24 cellular contexts compared by ENCODE assay signal in the genomic region with DNA sequence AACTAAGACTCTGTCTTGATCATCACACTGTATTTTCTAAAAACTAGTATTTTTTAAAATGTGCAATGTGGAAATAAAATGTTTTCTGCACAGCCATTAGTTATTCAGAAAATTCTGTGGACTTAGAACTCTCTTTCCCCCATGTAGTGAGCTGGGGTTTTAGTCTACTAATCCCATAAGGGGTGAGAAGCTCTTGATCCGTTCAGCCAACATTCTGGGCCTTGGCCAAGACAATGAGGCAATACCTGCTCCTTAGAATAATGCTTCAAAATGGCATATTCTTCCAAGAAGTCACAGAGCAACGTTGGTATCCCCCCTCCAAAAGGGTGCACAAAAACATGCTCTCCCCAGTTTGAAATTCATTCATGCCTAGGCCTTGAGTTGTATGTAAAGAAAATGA. TPM values are rescaled to one million over a fixed set of nuclear protein-coding genes. Genes with fewer than 3 reads are reported as not detected.
"Had no signal": no experiment of that assay in that cellular context is flagged by ENCODE, and none has a peak within 500 bp of the region (broad histone marks: within the 10 kb centered on the region; RNA-seq: fewer than 3 reads in every experiment).

No MANE protein-coding gene starts in this region.

- ATAC-seq: activated CD4-positive, CD25-positive, alpha-beta regulatory T cell treated with anti-CD3 and anti-CD28 coated beads, Interleukin-2, amount 50 U/mL, for 24 hours; activated T-cell treated with anti-CD3 and anti-CD28 coated beads, Interleukin-2, amount 50 U/mL, for 72 hours; esophagus mucosa; naive thymus-derived CD8-positive, alpha-beta T cell; right cardiac atrium; stimulated activated effector memory CD8-positive, alpha-beta T cell treated with anti-CD3 and anti-CD28 coated beads, Interleukin-12 subunit alpha, Interleukin-12 subunit beta, amount 100 ng/mL, for 72 hours had no signal

- H3K27ac ChIP-seq: brain microvascular endothelial cell, left ventricle myocardium inferior, neutrophil, ovary, prostate gland, vagina had no signal

- H3K9me3 Mint-ChIP-seq: activated CD4-positive, alpha-beta memory T cell treated with anti-CD3 and anti-CD28 coated beads, Interleukin-2, amount 10 ng/mL, durations not matched to agents 7 days and 5 days; activated CD4-positive, alpha-beta T cell treated with anti-CD3 and anti-CD28 coated beads, Interleukin-2, amount 10 ng/mL, durations not matched to agents 24 days and 14 days; activated naive CD4-positive, alpha-beta T cell treated with anti-CD3 and anti-CD28 coated beads, Interleukin-2, amount 50 U/mL, for 24 hours; activated T-cell treated with anti-CD3 and anti-CD28 coated beads, Interleukin-2, amount 50 U/mL, for 72 hours; stimulated activated effector memory CD8-positive, alpha-beta T cell treated with anti-CD3 and anti-CD28 coated beads, Interleukin-12 subunit alpha, Interleukin-12 subunit beta, amount 100 ng/mL, for 72 hours; T-helper 1 cell treated with Interleukin-12 subunit alpha and Interleukin-12 subunit beta and Interleukin-4 antibody, amounts not matched to agents 30 μg/mL and 1 μg/mL, for 36 hours; type B pancreatic cell had no signal

- H3K36me3 Mint-ChIP-seq: activated naive CD4-positive, alpha-beta T cell treated with anti-CD3 and anti-CD28 coated beads, Interleukin-2, amount 50 U/mL, for 24 hours; mesothelial cell of epicardium; naive thymus-derived CD8-positive, alpha-beta T cell; stimulated activated effector memory CD8-positive, alpha-beta T cell treated with anti-CD3 and anti-CD28 coated beads, Interleukin-12 subunit alpha, Interleukin-12 subunit beta, amount 100 ng/mL, for 72 hours; type B pancreatic cell had no signal

- H3K4me3 Mint-ChIP-seq: activated CD4-positive, alpha-beta memory T cell treated with anti-CD3 and anti-CD28 coated beads, Interleukin-2, amount 10 ng/mL, durations not matched to agents 7 days and 5 days; activated CD4-positive, alpha-beta T cell treated with anti-CD3 and anti-CD28 coated beads, Interleukin-2, amount 10 ng/mL, durations not matched to agents 24 days and 14 days; activated naive CD4-positive, alpha-beta T cell treated with anti-CD3 and anti-CD28 coated beads, Interleukin-2, amount 50 U/mL, for 24 hours; activated T-cell treated with anti-CD3 and anti-CD28 coated beads, Interleukin-2, amount 50 U/mL, for 72 hours; mesothelial cell of epicardium; naive thymus-derived CD8-positive, alpha-beta T cell; stimulated activated effector memory CD8-positive, alpha-beta T cell treated with anti-CD3 and anti-CD28 coated beads, Interleukin-12 subunit alpha, Interleukin-12 subunit beta, amount 100 ng/mL, for 72 hours; T-helper 1 cell treated with Interleukin-12 subunit alpha and Interleukin-12 subunit beta and Interleukin-4 antibody, amounts not matched to agents 30 μg/mL and 1 μg/mL, for 36 hours; type B pancreatic cell had no signal

- H3K36me3 ChIP-seq: brain microvascular endothelial cell, left ventricle myocardium inferior, neutrophil, ovary, prostate gland, vagina had no signal

- H3K4me3 ChIP-seq: left ventricle myocardium inferior, ovary, prostate gland, vagina had no signal

- H3K27ac Mint-ChIP-seq: activated CD4-positive, alpha-beta memory T cell treated with anti-CD3 and anti-CD28 coated beads, Interleukin-2, amount 10 ng/mL, durations not matched to agents 7 days and 5 days; activated CD4-positive, alpha-beta T cell treated with anti-CD3 and anti-CD28 coated beads, Interleukin-2, amount 10 ng/mL, durations not matched to agents 24 days and 14 days; activated naive CD4-positive, alpha-beta T cell treated with anti-CD3 and anti-CD28 coated beads, Interleukin-2, amount 50 U/mL, for 24 hours; activated T-cell treated with anti-CD3 and anti-CD28 coated beads, Interleukin-2, amount 50 U/mL, for 72 hours; mesothelial cell of epicardium; naive thymus-derived CD8-positive, alpha-beta T cell; stimulated activated effector memory CD8-positive, alpha-beta T cell treated with anti-CD3 and anti-CD28 coated beads, Interleukin-12 subunit alpha, Interleukin-12 subunit beta, amount 100 ng/mL, for 72 hours; T-helper 1 cell treated with Interleukin-12 subunit alpha and Interleukin-12 subunit beta and Interleukin-4 antibody, amounts not matched to agents 30 μg/mL and 1 μg/mL, for 36 hours; type B pancreatic cell had no signal

- H3K4me1 ChIP-seq: prostate gland had no signal

- H3K9me3 ChIP-seq: neutrophil, ovary, prostate gland, vagina had no signal

- H3K27me3 ChIP-seq: ovary, vagina had no signal

- DNase-seq: activated CD4-positive, alpha-beta memory T cell treated with anti-CD3 and anti-CD28 coated beads, Interleukin-2, amount 10 ng/mL, durations not matched to agents 7 days and 5 days; activated CD4-positive, alpha-beta T cell treated with anti-CD3 and anti-CD28 coated beads, Interleukin-2, amount 10 ng/mL, durations not matched to agents 24 days and 14 days; activated effector memory CD4-positive, alpha-beta T cell treated with anti-CD3 and anti-CD28 coated beads, Interleukin-2, amount 50 U/mL, for 16 hours; activated T-cell treated with anti-CD3 and anti-CD28 coated beads, Interleukin-2, amount 50 U/mL, for 72 hours; aorta; brain microvascular endothelial cell; caudate nucleus; effector memory CD4-positive, alpha-beta T cell; hypothalamus; left ventricle myocardium inferior; naive thymus-derived CD8-positive, alpha-beta T cell; ovary; right cardiac atrium; stimulated activated CD4-positive, alpha-beta T cell treated with anti-CD3 and anti-CD28 coated beads, Interleukin-1b, Interleukin-23, amount 100 ng/mL, for 48 hours had no signal

RNA-seq across cellular contexts. Expression of a gene that starts 4.0 kb away (rescaled TPM):
- total RNA-seq: activated CD4-positive, alpha-beta memory T cell treated with anti-CD3 and anti-CD28 coated beads, Interleukin-2, amount 10 ng/mL, durations not matched to agents 7 days and 5 days had no signal
- polyA plus RNA-seq: naive thymus-derived CD8-positive, alpha-beta T cell had no signal
